In the genomic region with DNA sequence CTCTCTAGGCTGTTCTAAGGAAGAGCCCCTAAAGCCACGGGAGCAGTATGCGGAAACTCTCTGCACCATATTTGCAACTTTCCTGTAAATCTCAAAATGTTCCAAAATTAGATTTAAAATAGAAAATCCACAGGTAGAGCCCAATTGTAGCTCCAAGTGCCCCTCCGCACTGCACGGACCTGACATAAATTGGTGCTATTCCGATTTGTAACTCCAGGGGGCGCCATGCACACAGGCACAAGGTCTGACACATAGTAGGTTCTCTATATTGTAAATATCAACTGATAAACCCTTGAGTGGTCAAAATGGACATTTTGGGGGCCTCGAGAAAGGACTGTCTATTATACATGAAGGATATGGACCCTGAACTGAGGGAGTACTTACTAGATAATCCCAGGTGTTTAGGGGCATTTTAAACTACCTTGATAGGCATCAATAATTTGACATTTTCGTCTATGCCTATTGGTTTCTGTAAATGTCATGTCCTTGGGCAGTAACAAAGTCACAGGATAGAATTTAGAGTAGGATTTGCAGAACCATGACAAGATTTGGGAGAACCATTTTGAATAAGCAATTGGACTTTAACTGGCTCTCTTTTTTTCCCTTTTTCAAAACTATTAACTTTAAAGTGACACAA, we compare ENCODE assay signal across 9 cellular contexts. TPM values are rescaled to one million over a fixed set of nuclear protein-coding genes. Genes with fewer than 3 reads are reported as not detected.
DNase-seq lines count a peak whose midpoint lies in the region; ATAC-seq, FAIRE-seq and TF ChIP-seq lines count a peak whose summit lies in the region.
"Had no signal": no experiment of that assay in that cellular context is flagged by ENCODE, and none has a peak within 500 bp of the region (broad histone marks: within the 10 kb centered on the region; RNA-seq: fewer than 3 reads in every experiment).

No MANE protein-coding gene starts in this region.

- H3K9ac ChIP-seq in kidney (ENCODE audit: low read length in 2 of 2) = no peak overlapping the region

- H3K4me3 ChIP-seq in SJCRH30 = no peak overlapping the region
- H3K4me3 ChIP-seq in kidney (ENCODE audit: low read length in 2 of 2) = no peak overlapping the region

- H3K36me3 ChIP-seq in SJCRH30 (no peaks in the 10 kb centered on the region), kidney (ENCODE audit: control insufficient read depth in 1 of 2, insufficient read depth in 2 of 2, low read length in 2 of 2) (no peaks in the 10 kb centered on the region)

- no peak overlapping the region for H3K27ac Mint-ChIP-seq in activated naive CD4-positive, alpha-beta T cell treated with anti-CD3 and anti-CD28 coated beads, Interleukin-2, amount 50 U/mL, for 72 hours

- H3K9me3 Mint-ChIP-seq in activated naive CD4-positive, alpha-beta T cell treated with anti-CD3 and anti-CD28 coated beads, Interleukin-2, amount 50 U/mL, for 72 hours = no peaks in the 10 kb centered on the region

- intact Hi-C loops in kidney (cut with DNase I) = loop anchor here (5.0 kb wide), 1 partner anchor 49 kb away; no protein-coding TSS in a partner anchor

- peak; percentile 66 for TF ChIP-seq CTCF in kidney (IDR thresholded peaks at IDR 0.05; ENCODE audit: borderline replicate concordance, extremely low read depth, insufficient read depth)

- peaks cover 16% of the 10 kb centered on the region for H3K27me3 ChIP-seq in SJCRH30

- peak; percentile 51 to 68 for ATAC-seq in activated naive CD4-positive, alpha-beta T cell treated with anti-CD3 and anti-CD28 coated beads, Interleukin-2, amount 50 U/mL, for 72 hours
- ATAC-seq in GM19452 (IDR thresholded peaks at IDR 0.05; ENCODE audit: unreplicated experiment) = no peak

- peak; percentile 7 for DNase-seq in NCI-H2227 (lab: John Stamatoyannopoulos, UW; ENCODE audit: unreplicated experiment)
- DNase-seq in NCI-H2227 treated with DMSO at 0.1 percent for 48 hours (lab: John Stamatoyannopoulos, UW) = no peak
- peak; percentile 18 to 59 for DNase-seq in SJCRH30
- peak in 1 of 2 donors; percentile 65 for DNase-seq in activated naive CD4-positive, alpha-beta T cell treated with anti-CD3 and anti-CD28 coated beads, Interleukin-2, amount 50 U/mL, for 72 hours (ENCODE audit: low spot score in 2 of 2)
- no peak for DNase-seq in kidney
- DNase-seq in stimulated activated CD4-positive, alpha-beta T cell treated with anti-CD3 and anti-CD28 coated beads, TNF-alpha, amount 100 ng/mL, for 4 hours (ENCODE audit: low read depth in 3 of 3) = peak; percentile 4 to 37 (median 12)
- DNase-seq in NCI-H1436 (lab: John Stamatoyannopoulos, UW) = no peak

- no peaks in the 10 kb centered on the region for H3K36me3 Mint-ChIP-seq in activated naive CD4-positive, alpha-beta T cell treated with anti-CD3 and anti-CD28 coated beads, Interleukin-2, amount 50 U/mL, for 72 hours

- H3K27ac ChIP-seq in SJCRH30 (no peak overlapping the region), kidney (ENCODE audit: low read depth in 2 of 2, low read length in 2 of 2) (no peak overlapping the region)

- no peak for FAIRE-seq in kidney (lab: Jason Lieb, UNC)
- FAIRE-seq: colon had no signal

- no peaks in the 10 kb centered on the region for H3K9me3 ChIP-seq in SJCRH30 (replicated peaks)
- no peaks in the 10 kb centered on the region for H3K9me3 ChIP-seq in kidney (ENCODE audit: control insufficient read depth in 1 of 2, low read length in 2 of 2)

- H3K4me1 ChIP-seq in SJCRH30 (no peaks in the 10 kb centered on the region), kidney (ENCODE audit: control insufficient read depth in 1 of 2, insufficient read depth in 1 of 2, low read depth in 1 of 2, low read length in 2 of 2) (no peaks in the 10 kb centered on the region)

RNA-seq across cellular contexts. Expression of a gene that starts 36.6 kb away (rescaled TPM):
- total RNA-seq in SJCRH30 (2014; rRNA removed; shearing (Covaris generic)) = not detected in 2 replicates
- total RNA-seq in activated naive CD4-positive, alpha-beta T cell treated with anti-CD3 and anti-CD28 coated beads, Interleukin-2, amount 50 U/mL, for 72 hours = not detected
- 1.1 TPM for total RNA-seq in kidney
- polyA plus RNA-seq in kidney (ENCODE audit: insufficient read depth, low read depth, low replicate concordance) = 4.3 TPM

Comparison
In these comparisons a context has a peak if more than half of its experiments do, and no peak if none do; other contexts are left out.
1. DNase-seq: peak in NCI-H2227 (single experiment), SJCRH30 (2 of 2) and stimulated activated CD4-positive, alpha-beta T cell treated with anti-CD3 and anti-CD28 coated beads, TNF-alpha, amount 100 ng/mL, for 4 hours (3 of 3); none in NCI-H2227 treated with DMSO at 0.1 percent for 48 hours (single experiment), kidney (single experiment) and NCI-H1436 (single experiment).